In genomic region chr12:28164644-28165313, GRCh38 we compare ENCODE assay signal across 27 cellular contexts. TPM values are rescaled to one million over a fixed set of nuclear protein-coding genes. Genes with fewer than 3 reads are reported as not detected.
A peak's percentile ranks its signal among the peaks of the same experiment; 100 is the strongest.
DNase-seq lines count a peak whose midpoint lies in the region; ATAC-seq, FAIRE-seq and TF ChIP-seq lines count a peak whose summit lies in the region.
"Had no signal": no experiment of that assay in that cellular context is flagged by ENCODE, and none has a peak within 500 bp of the region (broad histone marks: within the 10 kb centered on the region; RNA-seq: fewer than 3 reads in every experiment).

No MANE protein-coding gene starts in this region.

- in situ Hi-C loops in ACHN (cut with HindIII; ENCODE audit: low pct_ligation_motif_present, low pct_unique_long_range_greater_than_20kb, low sequenced_read_pairs) (no loop called here), HepG2 (cut with HindIII; ENCODE audit: extremely low pct_ligation_motif_present, low pct_unique_long_range_greater_than_20kb) (loop anchor here (25.0 kb wide), 1 partner anchor 427 kb away; no protein-coding TSS in a partner anchor)

- no peak for TF ChIP-seq RAD21 in HepG2 (CRISPR knock-in tag; IDR thresholded peaks at IDR 0.05)

- H3K9me3 ChIP-seq in duodenal mucosa (ENCODE audit: control insufficient read depth in 1 of 2, low read length in 2 of 2) (no peaks in the 10 kb centered on the region), HepG2 (ENCODE audit: low read length) (no peaks in the 10 kb centered on the region), stomach (no peaks in the 10 kb centered on the region)
- H3K9me3 ChIP-seq: Caco-2, esophagus muscularis mucosa, gastrocnemius medialis, spleen, tibial nerve had no signal

- TF ChIP-seq CTCF in HepG2 (CRISPR knock-in tag; IDR thresholded peaks at IDR 0.05) = no peak
- TF ChIP-seq CTCF in stomach (IDR thresholded peaks at IDR 0.05) = no peak

- H4K20me1 ChIP-seq in HepG2 (ENCODE audit: insufficient read depth, low read length) = no peaks in the 10 kb centered on the region

- H3K27ac ChIP-seq in duodenal mucosa (ENCODE audit: low read depth, low read length) (no peak overlapping the region), HepG2 (ENCODE audit: extremely low read length, insufficient read depth, low read length) (no peak overlapping the region), stomach (no peak overlapping the region)
- H3K27ac ChIP-seq: esophagus muscularis mucosa, gastrocnemius medialis, KMS-11, spleen, tibial nerve had no signal

- CTCF ChIA-PET in HepG2 (lab: Yijun Ruan, JAX; ENCODE audit: low intra/inter-chr PET ratio, low total read pairs) = no interaction called here

- H3K4me2 ChIP-seq in HepG2 (ENCODE audit: low read depth, low read length) = peak overlapping the region; percentile 54
- H3K4me2 ChIP-seq: KMS-11 had no signal

- no peaks in the 10 kb centered on the region for H3K79me2 ChIP-seq in HepG2 (ENCODE audit: insufficient read depth, low read length)

- intact Hi-C loops in HepG2 (cut with micrococcal nuclease; ENCODE audit: unreplicated experiment) (no loop called here), stomach (cut with DNase I; ENCODE audit: low total_unique reads) (no loop called here)

- H3K9ac ChIP-seq in duodenal mucosa (ENCODE audit: low read depth in 1 of 2, low read length in 2 of 2) = no peak overlapping the region
- H3K9ac ChIP-seq in HepG2 (ENCODE audit: insufficient read depth, low read depth, low read length) = no peak overlapping the region
- H3K9ac ChIP-seq: KMS-11 had no signal

- POLR2A ChIA-PET in HepG2 (lab: Yijun Ruan, JAX) = interaction anchor here (1.0 kb wide), 1 partner anchor 26 kb away, joined by 5 read pairs; the partner anchor contains the start of gene CCDC91

- H2AFZ ChIP-seq in HepG2 (ENCODE audit: low read length) = no peak overlapping the region

- no TSS peak for BruUV-seq in HepG2 (replicated peaks; lab: Mats Ljungman, UMichigan)

- H3K4me3 ChIP-seq in duodenal mucosa (ENCODE audit: low read depth in 1 of 2, low read length in 2 of 2) = peak overlapping the region; percentile 36 to 47
- H3K4me3 ChIP-seq in HepG2 (replicated peaks in 1 of 3; ENCODE audit: insufficient read depth in 1 of 3, low read depth in 2 of 3, low read length in 3 of 3) = no peak overlapping the region
- no peak overlapping the region for H3K4me3 ChIP-seq in stomach
- H3K4me3 ChIP-seq: esophagus muscularis mucosa, gastrocnemius medialis, spleen, tibial nerve had no signal

- TF ChIP-seq POLR2A in HepG2 (IDR thresholded peaks at IDR 0.05; ENCODE audit: insufficient read depth in 1 of 2, low read depth in 2 of 2, low read length in 2 of 2) (no peak), stomach (IDR thresholded peaks at IDR 0.05) (no peak)

- H3K27me3 ChIP-seq in duodenal mucosa (ENCODE audit: control insufficient read depth in 1 of 2, insufficient read depth in 2 of 2, low read length in 2 of 2) (no peaks in the 10 kb centered on the region), HepG2 (ENCODE audit: control insufficient read depth in 1 of 2, insufficient read depth in 2 of 2, low read length in 2 of 2) (no peaks in the 10 kb centered on the region), stomach (no peaks in the 10 kb centered on the region)
- H3K27me3 ChIP-seq: esophagus muscularis mucosa, gastrocnemius medialis, spleen, tibial nerve had no signal

- ATAC-seq in HepG2 (peak; percentile 93), GM21390 (IDR thresholded peaks at IDR 0.05; ENCODE audit: unreplicated experiment) (no peak)
- ATAC-seq: activated CD4-positive, CD25-positive, alpha-beta regulatory T cell treated with anti-CD3 and anti-CD28 coated beads, Interleukin-2, amount 50 U/mL, for 24 hours; activated CD8-positive, alpha-beta T cell treated with anti-CD3 and anti-CD28 coated beads for 36 hours; gastrocnemius medialis; Right ventricle myocardium inferior had no signal

- TF ChIP-seq EP300 in HepG2 (IDR thresholded peaks at IDR 0.05; ENCODE audit: low read depth in 2 of 2, low read length in 2 of 2) (no peak), HepG2 (CRISPR knock-in tag; IDR thresholded peaks at IDR 0.05; ENCODE audit: borderline replicate concordance) (no peak), stomach (IDR thresholded peaks at IDR 0.05) (no peak)

- DNase-seq in ACHN (peak; percentile 73), M059J (ENCODE audit: low read depth) (peak; percentile 6), HepG2 (ENCODE audit: low spot score) (peak; percentile 54), T-helper 2 cell (no peak), stomach (no peak), NCI-H1105 (lab: John Stamatoyannopoulos, UW) (no peak)
- DNase-seq: activated CD8-positive, alpha-beta T cell treated with anti-CD3 and anti-CD28 coated beads for 36 hours; activated T-cell treated with anti-CD3 and anti-CD28 coated beads, Interleukin-2, amount 50 U/mL, for 1 hour; aorta; effector CD4-positive, alpha-beta T cell; EL; gastrocnemius medialis; islet precursor cell; NCI-H187; NCI-H226; NCI-H82; retina; spleen; stimulated activated CD4-positive, alpha-beta T cell treated with anti-CD3 and anti-CD28 coated beads, Interleukin-4, amount 100 ng/mL, for 24 hours had no signal

- no peaks in the 10 kb centered on the region for H3K4me1 ChIP-seq in duodenal mucosa (ENCODE audit: control insufficient read depth in 1 of 2, insufficient read depth in 2 of 2, low read length in 2 of 2)
- H3K4me1 ChIP-seq in HepG2 (ENCODE audit: insufficient read depth, low read length) = peaks cover 11% of the 10 kb centered on the region
- no peaks in the 10 kb centered on the region for H3K4me1 ChIP-seq in stomach
- H3K4me1 ChIP-seq: Caco-2, esophagus muscularis mucosa, gastrocnemius medialis, spleen, tibial nerve had no signal

- 0% methylated on average over 2 of the region's 2 CpGs for WGBS in HepG2 (ENCODE audit: low lambda C conversion rate)
- WGBS in stomach, 5 donors = 35 to 63% (median 58%) methylated on average over 2 of the region's 2 CpGs

- H3K36me3 ChIP-seq in duodenal mucosa (ENCODE audit: control insufficient read depth in 1 of 2, insufficient read depth in 2 of 2, low read length in 2 of 2) (no peaks in the 10 kb centered on the region), HepG2 (replicated peaks in 1 of 2; ENCODE audit: control insufficient read depth in 1 of 2, insufficient read depth in 2 of 2, low read length in 2 of 2) (no peaks in the 10 kb centered on the region), stomach (no peaks in the 10 kb centered on the region)
- H3K36me3 ChIP-seq: esophagus muscularis mucosa, gastrocnemius medialis, spleen, tibial nerve had no signal

- FAIRE-seq in HepG2 (lab: Jason Lieb, UNC) = peak; percentile 15

TF ChIP-seq in HepG2, 621 proteins besides CTCF, POLR2A, EP300 and RAD21 (continues in another document):
- TF ChIP-seq HNF1B (CRISPR knock-in tag; IDR thresholded peaks at IDR 0.05) = peak; percentile 76
- TF ChIP-seq NFYB (CRISPR knock-in tag; IDR thresholded peaks at IDR 0.05) = no peak
- TF ChIP-seq CEBPB (IDR thresholded peaks at IDR 0.05; ENCODE audit: borderline replicate concordance, low read depth, low read length) = peak; percentile 52; the same call in 1 of the 2 replicates
- TF ChIP-seq CBX1 (IDR thresholded peaks at IDR 0.05; ENCODE audit: low read depth) = no peak
- TF ChIP-seq FOSL2 (CRISPR knock-in tag; IDR thresholded peaks at IDR 0.05) = peak; percentile 90
- no peak for TF ChIP-seq ZNF569 (CRISPR knock-in tag; IDR thresholded peaks at IDR 0.05; ENCODE audit: borderline replicate concordance)
- TF ChIP-seq FOSL1 (CRISPR knock-in tag; IDR thresholded peaks at IDR 0.05; ENCODE audit: borderline replicate concordance) = peak; percentile 27; the same call in 1 of the 2 replicates

RNA-seq across cellular contexts. Expression of gene CCDC91, which starts 25.5 kb away (rescaled TPM):
- total RNA-seq in M059J (2014; rRNA removed; shearing (Covaris generic)) = 11.4 and 15.1 TPM in 2 replicates
- total RNA-seq in HepG2 (2016; rRNA removed; fragmentation: Illumina TruSeq; extraction: Trizol) (15.8 and 20.6 TPM in 2 replicates), stomach (10 to 100 TPM; 17.4 to 69.6 (median 54.7) TPM)
- 88.7 and 93.9 TPM in 2 replicates for total RNA-seq in HepG2 (2016; cell fraction: cytosol; rRNA removed; fragmentation: Illumina TruSeq; extraction: Trizol; ENCODE audit: low read depth)
- 14.9 and 18.0 TPM in 2 replicates for total RNA-seq in HepG2 (2016; cell fraction: insoluble cytoplasmic fraction; rRNA removed; fragmentation: Illumina TruSeq; extraction: Trizol)
- total RNA-seq in HepG2 (2016; cell fraction: membrane; rRNA removed; fragmentation: Illumina TruSeq; extraction: Trizol) = 25.9 and 27.4 TPM in 2 replicates
- 19.4 and 19.8 TPM in 2 replicates for total RNA-seq in HepG2 (2016; cell fraction: nucleus; rRNA removed; fragmentation: Illumina TruSeq; extraction: Trizol)
- polyA plus RNA-seq in HepG2 (2011; rRNA removed) (7.7 and 9.8 TPM in 2 replicates), stomach (10 to 100 TPM in 2 of 3 donors, 1 to 10 TPM in 1; 9.9 to 29.2 (median 17.4) TPM)
- polyA plus RNA-seq in HepG2 (2011; cell fraction: cytosol; rRNA removed) = 5.3 and 9.0 TPM in 2 replicates
- 5.2 and 5.9 TPM in 2 replicates for polyA plus RNA-seq in HepG2 (2011; cell fraction: nucleus; rRNA removed)
- polyA plus RNA-seq in HepG2 (2012) = 9.2 and 10.4 TPM in 2 replicates
- 1.3 and 1.9 TPM in 2 replicates for polyA plus RNA-seq in HepG2 (2016; cell fraction: cytosol; fragmentation: Illumina TruSeq; extraction: Trizol; ENCODE audit: low read depth)
- 16.6 and 16.9 TPM in 2 replicates for polyA plus RNA-seq in HepG2 (2016; cell fraction: insoluble cytoplasmic fraction; fragmentation: Illumina TruSeq; extraction: Trizol; ENCODE audit: low read depth)
- 3.4 TPM in 2 replicates for polyA plus RNA-seq in HepG2 (2016; cell fraction: membrane; fragmentation: Illumina TruSeq; extraction: Trizol; ENCODE audit: low read depth)
- polyA plus RNA-seq in HepG2 (2016; cell fraction: nucleus; fragmentation: Illumina TruSeq; extraction: Trizol; ENCODE audit: insufficient read depth, low read depth) = 7.0 and 7.9 TPM in 2 replicates
- polyA minus RNA-seq in HepG2 (2011; rRNA and poly(A)+ RNA removed; ENCODE audit: low replicate concordance) = 17.8 and 41.4 TPM in 2 replicates
- 12.6 and 19.2 TPM in 2 replicates for polyA minus RNA-seq in HepG2 (2011; cell fraction: cytosol; rRNA and poly(A)+ RNA removed)
- polyA minus RNA-seq in HepG2 (2011; cell fraction: nucleus; rRNA and poly(A)+ RNA removed) = 50.2 and 62.0 TPM in 2 replicates

Comparison
In these comparisons a context has a peak if more than half of its experiments do, and no peak if none do; other contexts are left out.
1. DNase-seq: peak in ACHN (single experiment), M059J (single experiment) and HepG2 (single experiment); none in T-helper 2 cell (0 of 5), stomach (single experiment) and NCI-H1105 (single experiment).
2. H3K4me3 ChIP-seq: peak in duodenal mucosa (2 of 2); none in HepG2 (0 of 3) and stomach (0 of 4).